Comparison of ENCODE assay signal across 8 cellular contexts in the genomic region with DNA sequence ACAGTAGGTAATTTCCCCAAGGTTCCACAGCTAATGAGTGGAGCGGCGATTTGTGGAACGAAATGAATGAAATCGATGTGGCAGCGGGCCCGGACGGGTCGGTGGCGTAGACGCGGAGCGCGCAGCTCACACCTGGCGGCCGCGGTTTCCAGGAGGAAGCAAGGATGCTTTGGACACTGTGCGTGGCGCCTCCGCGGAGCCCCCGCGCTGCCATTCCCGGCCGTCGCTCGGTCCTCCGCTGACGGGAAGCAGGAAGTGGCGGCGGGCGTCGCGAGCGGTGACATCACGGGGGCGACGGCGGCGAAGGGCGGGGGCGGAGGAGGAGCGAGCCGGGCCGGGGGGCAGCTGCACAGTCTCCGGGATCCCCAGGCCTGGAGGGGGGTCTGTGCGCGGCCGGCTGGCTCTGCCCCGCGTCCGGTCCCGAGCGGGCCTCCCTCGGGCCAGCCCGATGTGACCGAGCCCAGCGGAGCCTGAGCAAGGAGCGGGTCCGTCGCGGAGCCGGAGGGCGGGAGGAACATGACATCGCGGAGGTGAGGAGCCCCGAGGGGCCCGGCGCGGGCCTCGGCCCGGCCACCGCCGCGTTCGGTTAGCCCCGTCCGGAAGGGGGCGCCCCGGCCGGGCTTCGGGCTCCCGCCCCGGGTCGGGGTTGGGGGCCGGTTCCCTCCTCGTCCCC. TPM values are rescaled to one million over a fixed set of nuclear protein-coding genes. Genes with fewer than 3 reads are reported as not detected.
DNase-seq lines count a peak whose midpoint lies in the region; ATAC-seq and TF ChIP-seq lines count a peak whose summit lies in the region.

PTPN11 (plus strand) TSS at position 352 of the 673 bp plus-strand sequence; CDS start at position 517, 165 bp downstream.

- BruUV-seq in PC-3 (replicated peaks; lab: Mats Ljungman, UMichigan): no TSS peak

- H3K9me2 ChIP-seq in PC-3 (replicated peaks; ENCODE audit: low read length): no peaks in the 10 kb centered on the region

- peak; percentile 86 for ATAC-seq in PC-3

- H3K4me1 ChIP-seq in PC-3 (ENCODE audit: insufficient read depth, low read length): peaks cover 15% of the 10 kb centered on the region
- peaks cover 4 to 12% of the 10 kb centered on the region in 2 donors for H3K4me1 ChIP-seq in mucosa of rectum (ENCODE audit: control insufficient read depth in 2 of 2, insufficient read depth in 2 of 2, low read length in 2 of 2)

- H3K9ac ChIP-seq in PC-3 (ENCODE audit: low read length) (peak within 1 kb of the TSS; percentile 97), mucosa of rectum (ENCODE audit: low read depth in 1 of 2, low read length in 2 of 2) (peak within 1 kb of the TSS; percentile 88 to 94)

- H3K4me2 ChIP-seq in PC-3 (ENCODE audit: low read length): peak within 1 kb of the TSS; percentile 83

- CTCF ChIA-PET in PC-3 (lab: Charles Lee): no interaction called here

- H4K20me1 ChIP-seq in PC-3 (ENCODE audit: low read length): peaks cover 27% of the 10 kb centered on the region

- H3K4me3 ChIP-seq in PC-3 (ENCODE audit: low read length): peak within 1 kb of the TSS; percentile 100
- H3K4me3 ChIP-seq in epithelial cell of proximal tubule (ENCODE audit: low read depth, low read length): peak within 1 kb of the TSS; percentile 72
- peak within 1 kb of the TSS; percentile 91 to 96 for H3K4me3 ChIP-seq in mucosa of rectum (ENCODE audit: low read length in 2 of 2)

- peaks cover 55% of the 10 kb centered on the region for H3K79me2 ChIP-seq in PC-3 (ENCODE audit: low read length)

- H3K27ac ChIP-seq in PC-3 (ENCODE audit: low read length): peak within 1 kb of the TSS; percentile 51
- peak within 1 kb of the TSS; percentile 92 to 94 for H3K27ac ChIP-seq in mucosa of rectum (ENCODE audit: low read depth in 2 of 2, low read length in 2 of 2)

- H3K9me3 ChIP-seq in PC-3 (ENCODE audit: low read length) (no peaks in the 10 kb centered on the region), mucosa of rectum (ENCODE audit: control insufficient read depth in 2 of 2, low read length in 2 of 2) (no peaks in the 10 kb centered on the region)

- TF ChIP-seq CTCF in GM20000 (IDR thresholded peaks at IDR 0.05; ENCODE audit: extremely low read depth, missing control alignments) (peak; percentile 13), PC-3 (conservative IDR thresholded peaks at IDR 0.05; ENCODE audit: low read depth, low read length) (peak; percentile 63), epithelial cell of proximal tubule (conservative IDR thresholded peaks at IDR 0.05; ENCODE audit: low read depth, low read length) (peak; percentile 47)

- no peaks in the 10 kb centered on the region for H3F3A ChIP-seq in PC-3 (ENCODE audit: low read length, unreplicated experiment)

- DNase-seq in Caki2 (ENCODE audit: low read depth) (peak; percentile 76), GM20000 (ENCODE audit: low spot score) (peak; percentile 91), HT-29 (ENCODE audit: low spot score) (peak; percentile 77), PC-3 (peak; percentile 82), activated T-cell treated with anti-CD3 and anti-CD28 coated beads for 4 hours (peak; percentile 92), epithelial cell of proximal tubule (ENCODE audit: low read depth) (no peak)
- peak; percentile 95 for DNase-seq in stimulated activated CD8-positive, alpha-beta memory T cell treated with anti-CD3 and anti-CD28 coated beads, Interleukin-4, amount 100 ng/mL, for 48 hours

- H2AFZ ChIP-seq in PC-3 (ENCODE audit: low read length): peak within 1 kb of the TSS; percentile 99

- POLR2A ChIA-PET in PC-3 (lab: Charles Lee; ENCODE audit: unreplicated experiment): interaction anchor here (0.7 kb wide), 1 partner anchor 534 kb away, joined by 3 read pairs; no protein-coding TSS in a partner anchor

- in situ Hi-C loops in Caki2 (cut with HindIII; ENCODE audit: low pct_unique_long_range_greater_than_20kb, low sequenced_read_pairs): no loop called here

- intact Hi-C loops in PC-3 (cut with micrococcal nuclease): no loop called here

- H3K27me3 ChIP-seq in PC-3 (ENCODE audit: low read length): no peaks in the 10 kb centered on the region
- H3K27me3 ChIP-seq in mucosa of rectum (ENCODE audit: control insufficient read depth in 2 of 2, insufficient read depth in 2 of 2, low read length in 2 of 2): no peaks in the 10 kb centered on the region

- H3K36me3 ChIP-seq in PC-3 (ENCODE audit: low read depth, low read length) (peaks cover 11% of the 10 kb centered on the region; the same call in 1 of the 2 replicates), mucosa of rectum (ENCODE audit: control insufficient read depth in 2 of 2, insufficient read depth in 2 of 2, low read length in 2 of 2) (no peaks in the 10 kb centered on the region)

RNA-seq across cellular contexts. Expression of gene PTPN11, which starts in this region (rescaled TPM):
- total RNA-seq in Caki2 (2014; rRNA removed; shearing (Covaris generic); ENCODE audit: low replicate concordance): 16.5 and 52.9 TPM in 2 replicates
- 43.0 and 48.8 TPM in 2 replicates for total RNA-seq in HT-29 (2014; rRNA removed; shearing (Covaris generic))
- total RNA-seq in PC-3 (2014; rRNA removed): 121 and 137 TPM in 2 replicates
- 78.3 and 80.5 TPM in 2 replicates for total RNA-seq in epithelial cell of proximal tubule

Comparison
In these comparisons a context has a peak if more than half of its experiments do, and no peak if none do; other contexts are left out.
1. CTCF ChIP-seq: peak in every context shown above with its lines; median percentile 63 in PC-3; 47 in epithelial cell of proximal tubule; 13 in GM20000.